In genomic region chr16:66603537-66604375, GRCh38 we compare ENCODE assay signal across 8 cellular contexts. TPM values are rescaled to one million over a fixed set of nuclear protein-coding genes. Genes with fewer than 3 reads are reported as not detected.
DNase-seq lines count a peak whose midpoint lies in the region; ATAC-seq and TF ChIP-seq lines count a peak whose summit lies in the region.

No MANE protein-coding gene starts in this region.

- peaks cover 15% of the 10 kb centered on the region for H3K4me1 Mint-ChIP-seq in MCF 10A (ENCODE audit: insufficient read depth, unreplicated experiment)

- H3K9me2 ChIP-seq in Loucy (replicated peaks; ENCODE audit: low read depth, low read length) = no peaks in the 10 kb centered on the region

- H3K27ac Mint-ChIP-seq in MCF 10A (ENCODE audit: low read depth, unreplicated experiment) = peak overlapping the region; percentile 80

- peaks cover 3% of the 10 kb centered on the region for H3K36me3 Mint-ChIP-seq in MCF 10A (ENCODE audit: insufficient read depth, unreplicated experiment)

- TF ChIP-seq CTCF in GM10266 (IDR thresholded peaks at IDR 0.05; ENCODE audit: control insufficient read depth, insufficient read depth, low read depth, missing control alignments) (no peak), Loucy (conservative IDR thresholded peaks at IDR 0.05; ENCODE audit: low read length) (no peak), MCF 10A (IDR thresholded peaks at IDR 0.05; ENCODE audit: unreplicated experiment) (no peak)

- intact Hi-C loops in MCF 10A (cut with micrococcal nuclease) = loop anchor here (2.0 to 10.0 kb wide), 3 partner anchors 121 to 197 kb away; partner anchors contain the start of gene DYNC1LI2

- no peaks in the 10 kb centered on the region; the same call in 1 of the 2 replicates for H3K36me3 ChIP-seq in Loucy (ENCODE audit: insufficient read depth, low read length)

- peak overlapping the region; percentile 73 for H3K4me3 Mint-ChIP-seq in MCF 10A (ENCODE audit: unreplicated experiment)

- H3K27me3 Mint-ChIP-seq in MCF 10A (ENCODE audit: insufficient read depth, unreplicated experiment) = peaks cover 11% of the 10 kb centered on the region

- peak overlapping the region; percentile 87 for H2AFZ ChIP-seq in Loucy (ENCODE audit: low read length)

- peaks cover 3% of the 10 kb centered on the region; the same call in 1 of the 2 replicates for H3F3A ChIP-seq in Loucy (ENCODE audit: low read depth)

- BruUV-seq in MCF 10A (replicated peaks; lab: Mats Ljungman, UMichigan) = no TSS peak

- ATAC-seq in HG03571 (IDR thresholded peaks at IDR 0.05; ENCODE audit: unreplicated experiment) = no peak

- no peaks in the 10 kb centered on the region for H3K9me3 Mint-ChIP-seq in MCF 10A (ENCODE audit: unreplicated experiment)

- H4K20me1 ChIP-seq in Loucy (ENCODE audit: insufficient read depth, low read length, poor library complexity, severe bottlenecking) = peaks cover 38% of the 10 kb centered on the region

- H3K4me3 ChIP-seq in Loucy (ENCODE audit: low read length, poor library complexity, severe bottlenecking) = peak overlapping the region; percentile 89

- peak overlapping the region; percentile 93 for H3K9ac ChIP-seq in Loucy (ENCODE audit: low read depth, low read length, poor library complexity, severe bottlenecking)

- peaks cover 37% of the 10 kb centered on the region for H3K79me2 ChIP-seq in Loucy (ENCODE audit: insufficient read depth, low read length)

- POLR2A ChIA-PET in MCF 10A (lab: Yijun Ruan, JAX) = interaction anchor here (0.5 kb wide), 1 partner anchor 152 kb away, joined by 3 read pairs; no protein-coding TSS in a partner anchor

- CTCF ChIA-PET in MCF 10A (lab: Yijun Ruan, JAX) = interaction anchor here (0.6 to 1.5 kb wide), 14 partner anchors 15 to 228 kb away, joined by 3 to 6 read pairs (median 3); no protein-coding TSS in a partner anchor

- peaks cover 36% of the 10 kb centered on the region for H3K4me1 ChIP-seq in Loucy (ENCODE audit: insufficient read depth, low read length, poor library complexity, severe bottlenecking)

- H3K4me2 ChIP-seq in Loucy (ENCODE audit: low read depth, low read length, poor library complexity, severe bottlenecking) = peak overlapping the region; percentile 81

- peaks cover 6% of the 10 kb centered on the region for H3K27me3 ChIP-seq in Loucy (ENCODE audit: insufficient read depth, low read length, poor library complexity, severe bottlenecking)

- H3K9me3 ChIP-seq in Loucy (ENCODE audit: insufficient read depth, low read depth, low read length) = peaks cover 6% of the 10 kb centered on the region; the same call in 1 of the 2 replicates

- peak; percentile 50 for DNase-seq in GM10266 (ENCODE audit: extremely low spot score)
- DNase-seq in UCSD-AML1 (lab: John Stamatoyannopoulos, UW; ENCODE audit: unreplicated experiment) = peak; percentile 82
- DNase-seq in MCF 10A (ENCODE audit: unreplicated experiment) = no peak
- DNase-seq in left kidney (ENCODE audit: low read depth, low spot score) = peak; percentile 92
- peak; percentile 62 for DNase-seq in stimulated activated CD4-positive, alpha-beta T cell treated with anti-CD3 and anti-CD28 coated beads, Interleukin-4, amount 100 ng/mL, for 1 hour
- no peak for DNase-seq in NCI-H524 treated with DMSO at 0.1 percent for 48 hours (lab: John Stamatoyannopoulos, UW)

RNA-seq across cellular contexts. Expression of gene CMTM3, which starts 0.7 kb away (rescaled TPM):
- 4.3 and 5.7 TPM in 2 replicates for total RNA-seq in MCF 10A (2022)

RNA-seq across cellular contexts. Expression of gene CMTM2, which starts 24.5 kb away (rescaled TPM):
- not detected in 2 replicates for total RNA-seq in MCF 10A (2022)

RNA-seq across cellular contexts. Expression of gene CMTM1, which starts 37.5 kb away (rescaled TPM):
- total RNA-seq in MCF 10A (2022) = 2.1 and 4.8 TPM in 2 replicates

RNA-seq across cellular contexts. Expression of gene CKLF, which starts 51.4 kb away (rescaled TPM):
- 41.3 and 57.8 TPM in 2 replicates for total RNA-seq in MCF 10A (2022)

RNA-seq across cellular contexts. Expression of gene TK2, which starts 53.8 kb away (rescaled TPM):
- total RNA-seq in MCF 10A (2022) = 31.2 and 38.2 TPM in 2 replicates

Comparison
In these comparisons a context has a peak if more than half of its experiments do, and no peak if none do; other contexts are left out.
1. DNase-seq: peak in GM10266 (single experiment), UCSD-AML1 (single experiment), left kidney (single experiment) and stimulated activated CD4-positive, alpha-beta T cell treated with anti-CD3 and anti-CD28 coated beads, Interleukin-4, amount 100 ng/mL, for 1 hour (single experiment); none in MCF 10A (single experiment) and NCI-H524 treated with DMSO at 0.1 percent for 48 hours (single experiment).